ENCODE assay signal across 28 cellular contexts in genomic region chr16:65449526-65449925, GRCh38.
"Had no signal": no experiment of that assay in that cellular context is flagged by ENCODE, and none has a peak within 500 bp of the region (broad histone marks: within the 10 kb centered on the region; RNA-seq: fewer than 3 reads in every experiment).

No MANE protein-coding gene starts in this region.

- H3K4me1 ChIP-seq: neural progenitor cell, parathyroid adenoma, psoas muscle, spleen, suprapubic skin, testis, tibial artery, transverse colon, upper lobe of right lung, uterus had no signal

- H3K27me3 ChIP-seq: neural progenitor cell, ovary, spleen, suprapubic skin, testis, tibial artery, transverse colon, upper lobe of right lung, uterus had no signal

- H3K4me2 ChIP-seq: neural progenitor cell, smooth muscle cell had no signal

- H3K4me3 ChIP-seq: neural progenitor cell, ovary, psoas muscle, skin epidermis, smooth muscle cell, spleen, suprapubic skin, testis, tibial artery, transverse colon, upper lobe of right lung, uterus had no signal

- DNase-seq: natural killer cell; occipital lobe; ovary; posterior cingulate gyrus; psoas muscle; right cardiac atrium; spleen; stimulated activated CD4-positive, alpha-beta T cell treated with anti-CD3 and anti-CD28 coated beads, Interleukin-12 subunit alpha, Interleukin-12 subunit beta, amount 100 ng/mL, for 4 hours; stimulated activated CD4-positive, alpha-beta T cell treated with anti-CD3 and anti-CD28 coated beads, Interleukin-1b, Interleukin-23, amount 100 ng/mL, for 48 hours; stimulated activated CD4-positive, alpha-beta T cell treated with anti-CD3 and anti-CD28 coated beads, Interleukin-4, amount 100 ng/mL, for 1 hour; stimulated activated CD4-positive, alpha-beta T cell treated with anti-CD3 and anti-CD28 coated beads, Interleukin-4, amount 100 ng/mL, for 4 hours; stimulated activated CD8-positive, alpha-beta memory T cell treated with anti-CD3 and anti-CD28 coated beads, Interleukin-4, amount 100 ng/mL, for 48 hours; stimulated activated naive CD4-positive, alpha-beta T cell; stimulated activated naive CD8-positive, alpha-beta T cell treated with anti-CD3 and anti-CD28 coated beads, Interleukin-15, amount 100 ng/mL, for 72 hours; stimulated activated naive CD8-positive, alpha-beta T cell treated with anti-CD3 and anti-CD28 coated beads, Interleukin-15, Interleukin-2, amounts not matched to agents 100 U/mL and 50 U/mL, for 24 hours; substantia nigra; testis; tibial artery; transverse colon; upper lobe of right lung; uterus had no signal

- H3K9me3 ChIP-seq: ovary, psoas muscle, testis, transverse colon, upper lobe of right lung, uterus had no signal

- H2AFZ ChIP-seq: neural progenitor cell, parathyroid adenoma had no signal

- H3K36me3 ChIP-seq: neural progenitor cell, ovary, spleen, suprapubic skin, tibial artery, transverse colon, upper lobe of right lung, uterus had no signal

- H3K27ac ChIP-seq: neural progenitor cell, ovary, parathyroid adenoma, psoas muscle, skin epidermis, spleen, suprapubic skin, testis, tibial artery, transverse colon, upper lobe of right lung, uterus had no signal

- ATAC-seq: natural killer cell; psoas muscle; right cardiac atrium; sciatic nerve; stimulated activated memory B cell treated with anti-CD40 and anti-IgM and Interleukin-4, amounts not matched to agents 10 μg/mL and 1 μg/mL and 100 μg/mL, for 72 hours; stimulated activated naive CD8-positive, alpha-beta T cell treated with anti-CD3 and anti-CD28 coated beads, Interleukin-15, amount 100 ng/mL, for 72 hours; stimulated activated naive CD8-positive, alpha-beta T cell treated with anti-CD3 and anti-CD28 coated beads, Interleukin-15, Interleukin-2, amounts not matched to agents 100 U/mL and 50 U/mL, for 24 hours; upper lobe of right lung had no signal

- H3K9ac ChIP-seq: neural progenitor cell, parathyroid adenoma had no signal
